8 cellular contexts compared by ENCODE assay signal in genomic region chr5:75668988-75669760, GRCh38. TPM values are rescaled to one million over a fixed set of nuclear protein-coding genes. Genes with fewer than 3 reads are reported as not detected.
DNase-seq lines count a peak whose midpoint lies in the region; ATAC-seq and TF ChIP-seq lines count a peak whose summit lies in the region.

No MANE protein-coding gene starts in this region.

- DNase-seq in CD8-positive, alpha-beta T cell, result peak in 5 of 7 experiments; percentile 7 to 54 (median 34)
- DNase-seq in NCI-H774 (lab: John Stamatoyannopoulos, UW), result peak; percentile 76
- peak; percentile 9 for DNase-seq in activated T-cell treated with anti-CD3 and anti-CD28 coated beads for 4 hours
- DNase-seq in iPS-NIHi7 (ENCODE audit: extremely low spot score), result peak; percentile 45
- peak in 2 of 3 experiments; percentile 2 to 7 for DNase-seq in stimulated activated CD4-positive, alpha-beta T cell treated with anti-CD3 and anti-CD28 coated beads, TNF-alpha, amount 100 ng/mL, for 4 hours (ENCODE audit: low read depth in 3 of 3)
- no peak for DNase-seq in osteocyte (ENCODE audit: extremely low spot score, unreplicated experiment)

- no peaks in the 10 kb centered on the region for H3K27me3 Mint-ChIP-seq in CD8-positive, alpha-beta T cell (ENCODE audit: low read depth)
- no peaks in the 10 kb centered on the region for H3K27me3 Mint-ChIP-seq in osteocyte (ENCODE audit: unreplicated experiment)

- TF ChIP-seq CTCF in CD8-positive, alpha-beta T cell (IDR thresholded peaks at IDR 0.05), result no peak
- TF ChIP-seq CTCF in osteocyte (IDR thresholded peaks at IDR 0.05), result no peak

- peaks cover 15% of the 10 kb centered on the region for H3K4me1 ChIP-seq in CD8-positive, alpha-beta T cell (ENCODE audit: insufficient read depth, low read length)

- intact Hi-C loops in CD8-positive, alpha-beta T cell (cut with DNase I, micrococcal nuclease), result no loop called here

- peak overlapping the region; percentile 29 for H3K27ac ChIP-seq in CD8-positive, alpha-beta T cell (ENCODE audit: low read depth, low read length)

- peak overlapping the region; percentile 72 for H3K27ac Mint-ChIP-seq in CD8-positive, alpha-beta T cell
- H3K27ac Mint-ChIP-seq in osteocyte (ENCODE audit: unreplicated experiment), result no peak overlapping the region

- peaks cover 14% of the 10 kb centered on the region for H3K4me1 Mint-ChIP-seq in CD8-positive, alpha-beta T cell (ENCODE audit: low read depth)
- H3K4me1 Mint-ChIP-seq in osteocyte (ENCODE audit: unreplicated experiment), result peaks cover 26% of the 10 kb centered on the region

- H3K9me3 Mint-ChIP-seq in CD8-positive, alpha-beta T cell, result no peaks in the 10 kb centered on the region
- no peaks in the 10 kb centered on the region for H3K9me3 Mint-ChIP-seq in osteocyte (ENCODE audit: unreplicated experiment)

- ATAC-seq in CD8-positive, alpha-beta T cell, result peak; percentile 67
- peak; percentile 92 for ATAC-seq in GM19043 (IDR thresholded peaks at IDR 0.05; ENCODE audit: low read depth, unreplicated experiment)
- ATAC-seq in HG03196 (IDR thresholded peaks at IDR 0.05; ENCODE audit: unreplicated experiment), result peak; percentile 93

- CTCF ChIA-PET in CD8-positive, alpha-beta T cell (lab: Charles Lee), result no interaction called here

- H3K27me3 ChIP-seq in CD8-positive, alpha-beta T cell (ENCODE audit: insufficient read depth, low read length), result no peaks in the 10 kb centered on the region

- POLR2A ChIA-PET in CD8-positive, alpha-beta T cell (lab: Charles Lee), result no interaction called here

- peak overlapping the region; percentile 83 for H3K4me3 Mint-ChIP-seq in CD8-positive, alpha-beta T cell
- no peak overlapping the region for H3K4me3 Mint-ChIP-seq in osteocyte (ENCODE audit: unreplicated experiment)

- peaks cover 14% of the 10 kb centered on the region for H3K36me3 Mint-ChIP-seq in CD8-positive, alpha-beta T cell
- peaks cover 6% of the 10 kb centered on the region for H3K36me3 Mint-ChIP-seq in osteocyte (ENCODE audit: unreplicated experiment)

- H3K9me3 ChIP-seq in CD8-positive, alpha-beta T cell (ENCODE audit: low read length), result no peaks in the 10 kb centered on the region

- H3K4me3 ChIP-seq in CD8-positive, alpha-beta T cell (ENCODE audit: low read depth, low read length), result peak overlapping the region; percentile 48

- peaks cover 11% of the 10 kb centered on the region for H3K36me3 ChIP-seq in CD8-positive, alpha-beta T cell (ENCODE audit: insufficient read depth, low read length)

RNA-seq across cellular contexts. Expression of gene POC5, which starts 48.1 kb away (rescaled TPM):
- total RNA-seq in CD8-positive, alpha-beta T cell, result 1 to 10 TPM; 6.5 to 7.9 TPM
- total RNA-seq in osteocyte, result 9.9 and 11.8 TPM in 2 replicates

RNA-seq across cellular contexts. Expression of gene ANKDD1B, which starts 57.9 kb away (rescaled TPM):
- total RNA-seq in CD8-positive, alpha-beta T cell, result not detected
- total RNA-seq in osteocyte, result 0.63 and 0.67 TPM in 2 replicates
